In genomic region chr4:68654946-68655721, GRCh38 we compare ENCODE assay signal across 23 cellular contexts. TPM values are rescaled to one million over a fixed set of nuclear protein-coding genes. Genes with fewer than 3 reads are reported as not detected.
DNase-seq lines count a peak whose midpoint lies in the region; ATAC-seq and TF ChIP-seq lines count a peak whose summit lies in the region.
"Had no signal": no experiment of that assay in that cellular context is flagged by ENCODE, and none has a peak within 500 bp of the region (broad histone marks: within the 10 kb centered on the region; RNA-seq: fewer than 3 reads in every experiment).

No MANE protein-coding gene starts in this region.

- H3K4me2 ChIP-seq in trophoblast cell (ENCODE audit: low read length), result no peak overlapping the region
- H3K4me2 ChIP-seq: KMS-11 had no signal

- ATAC-seq in foreskin keratinocyte (peak; percentile 65), heart right ventricle (no peak)
- ATAC-seq: CD8-positive, alpha-beta T cell had no signal

- H3K79me2 ChIP-seq in trophoblast cell (ENCODE audit: control insufficient read depth, insufficient read depth, low read length, poor library complexity), result no peaks in the 10 kb centered on the region

- WGBS in trophoblast cell (ENCODE audit: extremely low coverage, insufficient coverage, insufficient read length), result no CpG with 5 or more reads among the region's 5 CpGs
- 63 to 65% methylated on average over 5 of the region's 5 CpGs for WGBS in heart right ventricle, 2 donors

- H3K4me1 ChIP-seq in foreskin keratinocyte (peaks cover 14% of the 10 kb centered on the region), trophoblast cell (ENCODE audit: control insufficient read depth in 1 of 2, insufficient read depth in 2 of 2, low read length in 2 of 2) (no peaks in the 10 kb centered on the region), BE2C (no peaks in the 10 kb centered on the region), heart right ventricle (no peaks in the 10 kb centered on the region)

- H2AFZ ChIP-seq in trophoblast cell (ENCODE audit: insufficient read depth, low read length, poor library complexity), result no peak overlapping the region

- H3K27ac Mint-ChIP-seq in Calu3 (ENCODE audit: unreplicated experiment), result peak overlapping the region; percentile 88
- H3K27ac Mint-ChIP-seq: CD8-positive, alpha-beta T cell; HFFc6 had no signal

- no peak overlapping the region for H3K4ac ChIP-seq in trophoblast cell (ENCODE audit: low read depth, low read length)

- no peak overlapping the region for H2AK5ac ChIP-seq in trophoblast cell (ENCODE audit: low read length)

- H3K79me1 ChIP-seq in trophoblast cell (ENCODE audit: low read length), result peaks cover 1% of the 10 kb centered on the region

- H2BK12ac ChIP-seq in trophoblast cell (ENCODE audit: low read length), result peak overlapping the region; percentile 49

- POLR2A ChIA-PET in RWPE1 (lab: Yijun Ruan, JAX; ENCODE audit: low non-redundant PET), result no interaction called here

- H3K4me1 Mint-ChIP-seq in Calu3 (ENCODE audit: low read depth, unreplicated experiment), result peaks cover 19% of the 10 kb centered on the region

- H3K36me3 Mint-ChIP-seq in Calu3 (ENCODE audit: insufficient read depth, unreplicated experiment), result peaks cover 12% of the 10 kb centered on the region
- H3K36me3 Mint-ChIP-seq: CD8-positive, alpha-beta T cell had no signal

- H4K8ac ChIP-seq in trophoblast cell (ENCODE audit: low read depth, low read length), result no peak overlapping the region

- no peaks in the 10 kb centered on the region for H3K27me3 Mint-ChIP-seq in Calu3 (ENCODE audit: unreplicated experiment)

- intact Hi-C loops in Calu3 (cut with micrococcal nuclease; ENCODE audit: unreplicated experiment), result loop anchor here (1.0 to 5.0 kb wide), 6 partner anchors 77 to 512 kb away; no protein-coding TSS in a partner anchor
- intact Hi-C loops in heart right ventricle (cut with DNase I), result no loop called here

- H2BK5ac ChIP-seq in trophoblast cell (ENCODE audit: low read depth, low read length, poor library complexity), result no peak overlapping the region

- H3K27me3 ChIP-seq in foreskin keratinocyte, result no peaks in the 10 kb centered on the region
- no peaks in the 10 kb centered on the region for H3K27me3 ChIP-seq in trophoblast cell (ENCODE audit: insufficient read depth, low read length)
- H3K27me3 ChIP-seq in BE2C, result no peaks in the 10 kb centered on the region
- H3K27me3 ChIP-seq in heart right ventricle, result no peaks in the 10 kb centered on the region

- no peak for DNase-seq in Calu3
- DNase-seq in RWPE1 (ENCODE audit: low spot score), result peak; percentile 36
- DNase-seq in foreskin keratinocyte, result peak; percentile 51 to 78
- no peak for DNase-seq in trophoblast cell
- no peak for DNase-seq in SK-N-DZ (ENCODE audit: low spot score)
- no peak for DNase-seq in BE2C
- no peak for DNase-seq in heart right ventricle
- DNase-seq in medulla oblongata (ENCODE audit: extremely low spot score), result no peak
- DNase-seq: CD8-positive, alpha-beta T cell; DMS 273 treated with DMSO at 0.1 percent for 48 hours; EL; HFFc6; MM.1S; NCI-H1105; NCI-H187; NCI-H2171 treated with DMSO at 0.1 percent for 48 hours; NCI-H510A; NCI-H82 had no signal

- H3K9me3 Mint-ChIP-seq in Calu3 (ENCODE audit: low read depth, unreplicated experiment), result no peaks in the 10 kb centered on the region
- H3K9me3 Mint-ChIP-seq: CD8-positive, alpha-beta T cell had no signal

- H4K91ac ChIP-seq in trophoblast cell (ENCODE audit: low read depth, low read length), result peak overlapping the region; percentile 32

- no peaks in the 10 kb centered on the region for H3K9me3 ChIP-seq in trophoblast cell (ENCODE audit: insufficient read depth, low read depth, low read length)
- H3K9me3 ChIP-seq in BE2C, result no peaks in the 10 kb centered on the region
- H3K9me3 ChIP-seq in heart right ventricle, result no peaks in the 10 kb centered on the region

- peak overlapping the region; percentile 21 for H3K4me3 Mint-ChIP-seq in Calu3 (ENCODE audit: low read depth, unreplicated experiment)
- H3K4me3 Mint-ChIP-seq: CD8-positive, alpha-beta T cell; HFFc6 had no signal

- H3K36me3 ChIP-seq in trophoblast cell (ENCODE audit: control insufficient read depth in 1 of 2, insufficient read depth in 2 of 2, low read length in 2 of 2) (no peaks in the 10 kb centered on the region), BE2C (no peaks in the 10 kb centered on the region), heart right ventricle (no peaks in the 10 kb centered on the region)

- H3K4me3 ChIP-seq in trophoblast cell (ENCODE audit: low read depth, low read length), result no peak overlapping the region
- H3K4me3 ChIP-seq in BE2C (ENCODE audit: low read depth, low read length), result no peak overlapping the region
- no peak overlapping the region for H3K4me3 ChIP-seq in heart right ventricle

- no peak overlapping the region for H3K9ac ChIP-seq in trophoblast cell (ENCODE audit: low read length)
- H3K9ac ChIP-seq: KMS-11 had no signal

- no peak overlapping the region for H4K12ac ChIP-seq in trophoblast cell (ENCODE audit: low read depth, low read length)

- H3K23ac ChIP-seq in trophoblast cell (ENCODE audit: low read length), result no peak overlapping the region

- no peak overlapping the region for H2BK120ac ChIP-seq in trophoblast cell (ENCODE audit: insufficient read depth, low read length, poor library complexity)

- CTCF ChIA-PET in Calu3 (lab: Charles Lee) (no interaction called here), RWPE1 (lab: Yijun Ruan, JAX) (no interaction called here)

- no peak overlapping the region for H3K27ac ChIP-seq in RWPE1
- H3K27ac ChIP-seq in foreskin keratinocyte, result no peak overlapping the region
- no peak overlapping the region for H3K27ac ChIP-seq in trophoblast cell (ENCODE audit: low read depth, low read length)
- H3K27ac ChIP-seq in heart right ventricle, result no peak overlapping the region
- H3K27ac ChIP-seq: KMS-11 had no signal

- no peak overlapping the region for H3K18ac ChIP-seq in trophoblast cell (ENCODE audit: low read length)

- no peak for TF ChIP-seq CTCF in Calu3 (IDR thresholded peaks at IDR 0.05; ENCODE audit: unreplicated experiment)
- no peak for TF ChIP-seq CTCF in RWPE1 (conservative IDR thresholded peaks at IDR 0.05; ENCODE audit: low read depth)
- no peak for TF ChIP-seq CTCF in foreskin keratinocyte (conservative IDR thresholded peaks at IDR 0.05)
- TF ChIP-seq CTCF in BE2C (IDR thresholded peaks at IDR 0.05; ENCODE audit: low read depth, low read length), result no peak
- no peak for TF ChIP-seq CTCF in heart right ventricle (IDR thresholded peaks at IDR 0.05)

- BruUV-seq in Calu3 (replicated peaks; lab: Mats Ljungman, UMichigan), result no TSS peak

- no peak overlapping the region for H3K14ac ChIP-seq in trophoblast cell (ENCODE audit: low read length)

RNA-seq across cellular contexts. Expression of gene UGT2B15, which starts 15.3 kb away (rescaled TPM):
- 0.50 and 0.98 TPM in 2 replicates for total RNA-seq in Calu3 (2022)
- not detected in 2 replicates for total RNA-seq in foreskin keratinocyte
- not detected in 2 replicates for polyA plus RNA-seq in foreskin keratinocyte
- polyA plus RNA-seq in trophoblast cell (2013), result not detected in 2 replicates
- polyA plus RNA-seq in SK-N-DZ (2014; cell fraction: cytosol; rRNA removed), result not detected in 2 replicates
- polyA plus RNA-seq in SK-N-DZ (2014; cell fraction: nucleus; rRNA removed), result not detected in 2 replicates
- polyA plus RNA-seq in BE2C (2012; ENCODE audit: insufficient read depth, insufficient read length, low read depth), result 0.56 TPM
- not detected for total RNA-seq in heart right ventricle
- polyA plus RNA-seq in heart right ventricle, result not detected
- total RNA-seq: CD8-positive, alpha-beta T cell; H4; HFFc6; SK-MEL-5 had no signal
- polyA plus RNA-seq: AG04450, BJ had no signal

Comparison
In these comparisons a context has a peak if more than half of its experiments do, and no peak if none do; other contexts are left out.
1. DNase-seq: peak in RWPE1 (single experiment) and foreskin keratinocyte (2 of 2); none in Calu3 (single experiment), trophoblast cell (0 of 2), SK-N-DZ (single experiment), BE2C (single experiment), heart right ventricle (0 of 2) and medulla oblongata (single experiment).